Comparison of ENCODE assay signal across 11 cellular contexts in the genomic region with DNA sequence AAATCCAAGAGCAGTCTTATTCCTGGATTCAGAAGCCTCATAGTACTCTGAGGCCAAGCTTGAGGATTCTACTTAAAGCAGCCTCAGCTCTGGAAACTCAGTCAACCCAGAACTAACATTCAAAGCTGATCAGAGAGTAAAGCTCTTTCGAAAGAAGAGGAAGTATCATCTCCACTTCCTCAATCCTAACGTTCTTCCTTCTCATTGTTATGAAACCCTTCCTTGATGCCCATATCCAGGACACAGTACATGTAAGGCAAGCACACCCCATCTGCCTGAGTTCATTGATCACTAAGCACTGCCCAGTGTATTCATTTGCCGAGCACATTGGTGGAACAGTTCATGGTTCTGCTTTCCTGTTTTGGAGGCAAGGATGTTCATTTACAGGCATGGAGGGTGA. TPM values are rescaled to one million over a fixed set of nuclear protein-coding genes. Genes with fewer than 3 reads are reported as not detected.
DNase-seq lines count a peak whose midpoint lies in the region; ATAC-seq and TF ChIP-seq lines count a peak whose summit lies in the region.
"Had no signal": no experiment of that assay in that cellular context is flagged by ENCODE, and none has a peak within 500 bp of the region (broad histone marks: within the 10 kb centered on the region; RNA-seq: fewer than 3 reads in every experiment).

A gene with protein sequence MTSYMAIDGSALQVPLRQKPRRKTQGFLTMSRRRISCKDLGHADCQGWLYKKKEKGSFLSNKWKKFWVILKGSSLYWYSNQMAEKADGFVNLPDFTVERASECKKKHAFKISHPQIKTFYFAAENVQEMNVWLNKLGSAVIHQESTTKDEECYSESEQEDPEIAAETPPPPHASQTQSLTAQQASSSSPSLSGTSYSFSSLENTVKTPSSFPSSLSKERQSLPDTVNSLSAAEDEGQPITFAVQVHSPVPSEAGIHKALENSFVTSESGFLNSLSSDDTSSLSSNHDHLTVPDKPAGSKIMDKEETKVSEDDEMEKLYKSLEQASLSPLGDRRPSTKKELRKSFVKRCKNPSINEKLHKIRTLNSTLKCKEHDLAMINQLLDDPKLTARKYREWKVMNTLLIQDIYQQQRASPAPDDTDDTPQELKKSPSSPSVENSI (minus strand): TSS at position 114 of the 400 bp plus-strand sequence. CDS start 90,856 bp downstream, outside the sequence.

- no peak within 1 kb of the TSS for H3K27ac ChIP-seq in GM23248
- no peak within 1 kb of the TSS for H3K27ac ChIP-seq in foreskin keratinocyte

- H3F3A ChIP-seq in GM23248 (ENCODE audit: insufficient read depth): no peaks in the 10 kb centered on the region

- peaks cover 48% of the 10 kb centered on the region for H3K27me3 Mint-ChIP-seq in activated T-helper 17 cell treated with anti-CD3 and anti-CD28 coated beads, Interleukin-2, amount 50 U/mL, for 72 hours
- H3K27me3 Mint-ChIP-seq in activated T-helper 1 cell treated with anti-CD3 and anti-CD28 coated beads, Interleukin-12 subunit alpha, Interleukin-12 subunit beta, Interleukin-2, Interleukin-4 antibody, amounts not matched to agents 30 ng/mL and 10 ng/mL and 1 ng/mL, durations not matched to agents 14 hours and 24 hours and 36 hours (ENCODE audit: insufficient read depth): peaks cover 13% of the 10 kb centered on the region
- H3K27me3 Mint-ChIP-seq: brain had no signal

- no peaks in the 10 kb centered on the region for H4K20me1 ChIP-seq in GM23248 (ENCODE audit: insufficient read depth)

- no peaks in the 10 kb centered on the region for H3K79me2 ChIP-seq in GM23248 (ENCODE audit: insufficient read depth)

- H3K9me3 ChIP-seq in GM23248 (ENCODE audit: low read depth): no peaks in the 10 kb centered on the region

- in situ Hi-C loops in GM23248 (cut with MboI): no loop called here

- no peak for DNase-seq in occipital lobe (lab: John Stamatoyannopoulos, UW)
- DNase-seq in activated T-helper 1 cell treated with anti-CD3 and anti-CD28 coated beads, Interleukin-12 subunit alpha, Interleukin-12 subunit beta, Interleukin-2, Interleukin-4 antibody, amounts not matched to agents 30 ng/mL and 10 ng/mL and 1 ng/mL, durations not matched to agents 14 hours and 24 hours and 36 hours (ENCODE audit: low spot score): no peak
- no peak for DNase-seq in GM23248
- no peak for DNase-seq in NCI-H774 (lab: John Stamatoyannopoulos, UW)
- no peak for DNase-seq in foreskin keratinocyte
- DNase-seq: NCI-H187 treated with DMSO at 0.1 percent for 48 hours, T-helper 9 cell had no signal

- no peak within 1 kb of the TSS for H3K4me3 Mint-ChIP-seq in activated T-helper 17 cell treated with anti-CD3 and anti-CD28 coated beads, Interleukin-2, amount 50 U/mL, for 72 hours
- H3K4me3 Mint-ChIP-seq in activated T-helper 1 cell treated with anti-CD3 and anti-CD28 coated beads, Interleukin-12 subunit alpha, Interleukin-12 subunit beta, Interleukin-2, Interleukin-4 antibody, amounts not matched to agents 30 ng/mL and 10 ng/mL and 1 ng/mL, durations not matched to agents 14 hours and 24 hours and 36 hours: no peak within 1 kb of the TSS
- H3K4me3 Mint-ChIP-seq: brain had no signal

- no peak within 1 kb of the TSS for H3K4me3 ChIP-seq in GM23248

- peaks cover 20% of the 10 kb centered on the region for H3K4me1 Mint-ChIP-seq in activated T-helper 17 cell treated with anti-CD3 and anti-CD28 coated beads, Interleukin-2, amount 50 U/mL, for 72 hours
- H3K4me1 Mint-ChIP-seq in activated T-helper 1 cell treated with anti-CD3 and anti-CD28 coated beads, Interleukin-12 subunit alpha, Interleukin-12 subunit beta, Interleukin-2, Interleukin-4 antibody, amounts not matched to agents 30 ng/mL and 10 ng/mL and 1 ng/mL, durations not matched to agents 14 hours and 24 hours and 36 hours (ENCODE audit: low read depth): peaks cover 20% of the 10 kb centered on the region
- H3K4me1 Mint-ChIP-seq: brain had no signal

- H3K27me3 ChIP-seq in GM23248 (replicated peaks; ENCODE audit: insufficient read depth) (no peaks in the 10 kb centered on the region; the same call in 1 of the 2 replicates), foreskin keratinocyte (no peaks in the 10 kb centered on the region)

- intact Hi-C loops in activated T-helper 1 cell treated with anti-CD3 and anti-CD28 coated beads, Interleukin-12 subunit alpha, Interleukin-12 subunit beta, Interleukin-2, Interleukin-4 antibody, amounts not matched to agents 30 ng/mL and 10 ng/mL and 1 ng/mL, durations not matched to agents 14 hours and 24 hours and 36 hours (cut with micrococcal nuclease): no loop called here

- no peak within 1 kb of the TSS for H3K27ac Mint-ChIP-seq in activated T-helper 17 cell treated with anti-CD3 and anti-CD28 coated beads, Interleukin-2, amount 50 U/mL, for 72 hours
- H3K27ac Mint-ChIP-seq in activated T-helper 1 cell treated with anti-CD3 and anti-CD28 coated beads, Interleukin-12 subunit alpha, Interleukin-12 subunit beta, Interleukin-2, Interleukin-4 antibody, amounts not matched to agents 30 ng/mL and 10 ng/mL and 1 ng/mL, durations not matched to agents 14 hours and 24 hours and 36 hours: no peak within 1 kb of the TSS

- peak; percentile 23 for ATAC-seq in GM18861 (IDR thresholded peaks at IDR 0.05; ENCODE audit: unreplicated experiment)
- ATAC-seq in HG03196 (IDR thresholded peaks at IDR 0.05; ENCODE audit: unreplicated experiment): peak; percentile 21
- no peak for ATAC-seq in activated T-helper 17 cell treated with anti-CD3 and anti-CD28 coated beads, Interleukin-2, amount 50 U/mL, for 72 hours (replicated peaks)
- no peak for ATAC-seq in foreskin keratinocyte

- H3K9me2 ChIP-seq in GM23248 (ENCODE audit: insufficient read depth): no peaks in the 10 kb centered on the region

- peaks cover 4% of the 10 kb centered on the region for H3K9me3 Mint-ChIP-seq in activated T-helper 17 cell treated with anti-CD3 and anti-CD28 coated beads, Interleukin-2, amount 50 U/mL, for 72 hours
- no peaks in the 10 kb centered on the region for H3K9me3 Mint-ChIP-seq in activated T-helper 1 cell treated with anti-CD3 and anti-CD28 coated beads, Interleukin-12 subunit alpha, Interleukin-12 subunit beta, Interleukin-2, Interleukin-4 antibody, amounts not matched to agents 30 ng/mL and 10 ng/mL and 1 ng/mL, durations not matched to agents 14 hours and 24 hours and 36 hours

- 68 to 76% methylated on average over 3 of the region's 3 CpGs for WGBS in GM23248 (ENCODE audit: low coverage in 1 of 2, low lambda C conversion rate in 2 of 2, missing lambda C conversion rate in 2 of 2), 2 experiments

- H3K4me2 ChIP-seq in GM23248 (ENCODE audit: unreplicated experiment): no peak within 1 kb of the TSS

- no peaks in the 10 kb centered on the region for H3K36me3 Mint-ChIP-seq in activated T-helper 17 cell treated with anti-CD3 and anti-CD28 coated beads, Interleukin-2, amount 50 U/mL, for 72 hours (ENCODE audit: low read depth)
- no peaks in the 10 kb centered on the region for H3K36me3 Mint-ChIP-seq in activated T-helper 1 cell treated with anti-CD3 and anti-CD28 coated beads, Interleukin-12 subunit alpha, Interleukin-12 subunit beta, Interleukin-2, Interleukin-4 antibody, amounts not matched to agents 30 ng/mL and 10 ng/mL and 1 ng/mL, durations not matched to agents 14 hours and 24 hours and 36 hours (ENCODE audit: low read depth)
- H3K36me3 Mint-ChIP-seq: brain had no signal

- no peaks in the 10 kb centered on the region for H3K36me3 ChIP-seq in GM23248 (ENCODE audit: low read depth)

- TF ChIP-seq CTCF in foreskin keratinocyte (conservative IDR thresholded peaks at IDR 0.05): no peak

- H3K9ac ChIP-seq in GM23248: no peak within 1 kb of the TSS

- H3K4me1 ChIP-seq in GM23248 (ENCODE audit: insufficient read depth) (no peaks in the 10 kb centered on the region), foreskin keratinocyte (no peaks in the 10 kb centered on the region)

- no peak within 1 kb of the TSS for H2AFZ ChIP-seq in GM23248

RNA-seq across cellular contexts. Expression of the gene that starts here (rescaled TPM):
- 10 to 100 TPM; 15.6 to 20.2 TPM for total RNA-seq in activated T-helper 17 cell treated with anti-CD3 and anti-CD28 coated beads, Interleukin-2, amount 50 U/mL, for 72 hours
- total RNA-seq in occipital lobe (29.5 TPM), foreskin keratinocyte (not detected in 2 replicates)
- total RNA-seq in activated T-helper 1 cell treated with anti-CD3 and anti-CD28 coated beads, Interleukin-12 subunit alpha, Interleukin-12 subunit beta, Interleukin-2, Interleukin-4 antibody, amounts not matched to agents 30 ng/mL and 10 ng/mL and 1 ng/mL, durations not matched to agents 14 hours and 24 hours and 36 hours: 4.2 and 5.1 TPM in 2 replicates
- not detected in 2 replicates for total RNA-seq in GM23248 (2014; rRNA removed; shearing (Covaris generic))
- polyA plus RNA-seq in GM23248 (2016; fragmentation: Nextera tagmentation; extraction: Ambion mirVana) (not detected in 2 replicates), foreskin keratinocyte (not detected in 2 replicates)

Comparison
In these comparisons a context has a peak if more than half of its experiments do, and no peak if none do; other contexts are left out.
1. ATAC-seq: peak in GM18861 (single experiment) and HG03196 (single experiment); none in activated T-helper 17 cell treated with anti-CD3 and anti-CD28 coated beads, Interleukin-2, amount 50 U/mL, for 72 hours (single experiment) and foreskin keratinocyte (single experiment).